1 cellular context compared by ENCODE assay signal in the genomic region with DNA sequence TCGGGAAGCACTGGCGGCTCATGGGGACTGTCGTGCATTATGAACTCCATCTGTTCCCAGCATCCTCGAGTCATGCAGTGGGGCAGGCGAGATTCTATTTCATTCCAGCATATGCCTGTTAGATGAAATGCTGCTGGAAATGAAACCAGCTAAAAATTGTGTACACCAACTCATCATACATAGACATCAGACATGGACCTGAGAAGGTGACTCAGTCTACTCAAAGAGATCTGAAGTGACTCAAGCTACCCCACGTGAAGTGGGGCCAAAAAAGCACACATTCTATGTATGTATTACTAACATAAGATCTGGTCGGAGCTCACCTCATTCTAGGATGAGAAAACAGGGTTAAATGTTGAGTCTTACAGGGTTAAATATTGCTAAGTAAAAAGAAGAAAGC.
TF ChIP-seq lines count a peak whose summit lies in the region.

No MANE protein-coding gene starts in this region.

TF ChIP-seq in IMR-90, 13 proteins besides CTCF, POLR2A, EP300 and RAD21:
- TF ChIP-seq FOS (IDR thresholded peaks at IDR 0.05; ENCODE audit: low read depth, low read length) (no peak), SMC3 (IDR thresholded peaks at IDR 0.05; ENCODE audit: low read depth, low read length) (no peak), MAFK (IDR thresholded peaks at IDR 0.05; ENCODE audit: low read depth, low read length) (no peak), CEBPB (IDR thresholded peaks at IDR 0.05; ENCODE audit: low read depth, low read length) (no peak), RCOR1 (IDR thresholded peaks at IDR 0.05; ENCODE audit: insufficient replicate concordance, low read length) (no peak), RFX5 (IDR thresholded peaks at IDR 0.05; ENCODE audit: low read depth, low read length) (no peak), BHLHE40 (IDR thresholded peaks at IDR 0.05; ENCODE audit: low read depth, low read length) (no peak), CHD1 (IDR thresholded peaks at IDR 0.05; ENCODE audit: low read depth, low read length) (no peak), USF2 (IDR thresholded peaks at IDR 0.05; ENCODE audit: low read depth, low read length) (no peak), MAZ (IDR thresholded peaks at IDR 0.05; ENCODE audit: borderline replicate concordance, low read depth, low read length) (no peak), MXI1 (IDR thresholded peaks at IDR 0.05; ENCODE audit: borderline replicate concordance, low read depth, low read length) (no peak)
- TF ChIP-seq, protein P1, sequence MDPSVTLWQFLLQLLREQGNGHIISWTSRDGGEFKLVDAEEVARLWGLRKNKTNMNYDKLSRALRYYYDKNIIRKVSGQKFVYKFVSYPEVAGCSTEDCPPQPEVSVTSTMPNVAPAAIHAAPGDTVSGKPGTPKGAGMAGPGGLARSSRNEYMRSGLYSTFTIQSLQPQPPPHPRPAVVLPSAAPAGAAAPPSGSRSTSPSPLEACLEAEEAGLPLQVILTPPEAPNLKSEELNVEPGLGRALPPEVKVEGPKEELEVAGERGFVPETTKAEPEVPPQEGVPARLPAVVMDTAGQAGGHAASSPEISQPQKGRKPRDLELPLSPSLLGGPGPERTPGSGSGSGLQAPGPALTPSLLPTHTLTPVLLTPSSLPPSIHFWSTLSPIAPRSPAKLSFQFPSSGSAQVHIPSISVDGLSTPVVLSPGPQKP (IDR thresholded peaks at IDR 0.05; ENCODE audit: borderline replicate concordance, low read depth, low read length), result no peak
TF ChIP-seq in IMR-90: peak in this region for 0.
